In the genomic region with DNA sequence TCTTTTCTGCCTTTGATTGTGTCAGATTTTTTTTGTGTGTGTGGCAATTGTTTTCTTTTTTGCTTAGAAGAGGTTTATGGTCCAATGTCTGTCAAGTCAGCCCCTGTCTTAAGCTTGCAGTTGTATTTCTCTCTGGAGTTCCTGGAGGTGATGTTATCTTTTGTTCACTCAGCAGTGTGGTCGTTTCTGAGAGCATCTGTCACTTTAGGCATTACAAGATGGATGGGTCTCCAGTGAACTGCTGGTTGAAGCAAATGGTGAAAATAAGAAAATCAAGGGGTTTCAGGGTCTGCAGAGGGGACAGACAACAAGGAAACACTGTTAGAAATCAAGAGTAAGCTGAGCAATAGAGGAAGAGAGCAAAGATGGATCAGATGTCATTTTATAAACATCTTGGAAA, we compare ENCODE assay signal across 2 cellular contexts.
A peak's percentile ranks its signal among the peaks of the same experiment; 100 is the strongest.
TF ChIP-seq lines count a peak whose summit lies in the region.

No MANE protein-coding gene starts in this region.

TF ChIP-seq in K562, 482 proteins besides CTCF, POLR2A, EP300 and RAD21:
- TF ChIP-seq MEIS2 (IDR thresholded peaks at IDR 0.05; ENCODE audit: partially characterized antibody) = peak; percentile 61
- no peak for TF ChIP-seq KLF16 (IDR thresholded peaks at IDR 0.05)
- TF ChIP-seq HCFC1 (IDR thresholded peaks at IDR 0.05; ENCODE audit: low read depth, low read length) = no peak
- TF ChIP-seq NR1H2 (CRISPR knock-in tag; IDR thresholded peaks at IDR 0.05) = no peak
- TF ChIP-seq HDGF (IDR thresholded peaks at IDR 0.05) = no peak
- no peak for TF ChIP-seq ZNF668 (CRISPR knock-in tag; IDR thresholded peaks at IDR 0.05)
- no peak for TF ChIP-seq HDAC2 (IDR thresholded peaks at IDR 0.05)
- TF ChIP-seq, protein P1, sequence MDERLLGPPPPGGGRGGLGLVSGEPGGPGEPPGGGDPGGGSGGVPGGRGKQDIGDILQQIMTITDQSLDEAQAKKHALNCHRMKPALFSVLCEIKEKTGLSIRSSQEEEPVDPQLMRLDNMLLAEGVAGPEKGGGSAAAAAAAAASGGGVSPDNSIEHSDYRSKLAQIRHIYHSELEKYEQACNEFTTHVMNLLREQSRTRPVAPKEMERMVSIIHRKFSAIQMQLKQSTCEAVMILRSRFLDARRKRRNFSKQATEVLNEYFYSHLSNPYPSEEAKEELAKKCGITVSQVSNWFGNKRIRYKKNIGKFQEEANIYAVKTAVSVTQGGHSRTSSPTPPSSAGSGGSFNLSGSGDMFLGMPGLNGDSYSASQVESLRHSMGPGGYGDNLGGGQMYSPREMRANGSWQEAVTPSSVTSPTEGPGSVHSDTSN (CRISPR knock-in tag; IDR thresholded peaks at IDR 0.05; ENCODE audit: low read depth) = no peak
- TF ChIP-seq, protein P1 (tag; conservative IDR thresholded peaks at IDR 0.05; ENCODE audit: low read depth) = peak; percentile 66; the same call in 1 of the 2 replicates
- no peak for TF ChIP-seq SMARCA4 (IDR thresholded peaks at IDR 0.05)
- no peak for TF ChIP-seq RAD51 (IDR thresholded peaks at IDR 0.05; ENCODE audit: borderline replicate concordance, low read depth)
- TF ChIP-seq KLF6 (CRISPR knock-in tag; IDR thresholded peaks at IDR 0.05; ENCODE audit: borderline replicate concordance) = no peak
- no peak for TF ChIP-seq RNF2 (IDR thresholded peaks at IDR 0.05)

TF ChIP-seq in GM23338, 12 proteins besides CTCF, POLR2A, EP300 and RAD21:
- no peak for TF ChIP-seq EZH2phosphoT487 (IDR thresholded peaks at IDR 0.05; ENCODE audit: unreplicated experiment)
- no peak for TF ChIP-seq ZNF331 (CRISPR knock-in tag; IDR thresholded peaks at IDR 0.05; ENCODE audit: low read depth)
- TF ChIP-seq EZH2 (IDR thresholded peaks at IDR 0.05; ENCODE audit: low read depth, unreplicated experiment) = no peak
- TF ChIP-seq STAT1 (IDR thresholded peaks at IDR 0.05; ENCODE audit: unreplicated experiment) = no peak
- no peak for TF ChIP-seq ZNF462 (CRISPR knock-in tag; IDR thresholded peaks at IDR 0.05)
- no peak for TF ChIP-seq POLR2AphosphoS5 (IDR thresholded peaks at IDR 0.05; ENCODE audit: low read depth)
- TF ChIP-seq CREB1 (CRISPR knock-in tag; IDR thresholded peaks at IDR 0.05; ENCODE audit: low read depth) = no peak
- no peak for TF ChIP-seq ETS1 (IDR thresholded peaks at IDR 0.05)
- no peak for TF ChIP-seq REST (IDR thresholded peaks at IDR 0.05; ENCODE audit: unreplicated experiment)
- no peak for TF ChIP-seq ZNF114 (CRISPR knock-in tag; IDR thresholded peaks at IDR 0.05)
- TF ChIP-seq NANOG (IDR thresholded peaks at IDR 0.05; ENCODE audit: borderline replicate concordance) = no peak
- TF ChIP-seq JUNB (IDR thresholded peaks at IDR 0.05; ENCODE audit: unreplicated experiment) = no peak
